ENCODE assay signal across 10 cellular contexts in genomic region chr2:65594150-65594549, GRCh38.
"Had no signal": no experiment of that assay in that cellular context is flagged by ENCODE, and none has a peak within 500 bp of the region (broad histone marks: within the 10 kb centered on the region; RNA-seq: fewer than 3 reads in every experiment).

No MANE protein-coding gene starts in this region.

- H3K4me3 ChIP-seq: GM23338 had no signal

- H3K27ac ChIP-seq: KMS-11 had no signal

- H3K9ac ChIP-seq: KMS-11 had no signal

- H2AFZ ChIP-seq: GM23338 had no signal

- FAIRE-seq: H1, H54, HTR-8/SVneo had no signal

- ATAC-seq: GM23338 had no signal

- DNase-seq: H9, HCEC 1CT, HFFc6, Karpas-422, KBM-7 had no signal

- H3K4me2 ChIP-seq: GM23338, KMS-11 had no signal
